20 cellular contexts compared by ENCODE assay signal in genomic region chr17:65061621-65062020, GRCh38. TPM values are rescaled to one million over a fixed set of nuclear protein-coding genes. Genes with fewer than 3 reads are reported as not detected.
DNase-seq lines count a peak whose midpoint lies in the region; ATAC-seq and TF ChIP-seq lines count a peak whose summit lies in the region.
"Had no signal": no experiment of that assay in that cellular context is flagged by ENCODE, and none has a peak within 500 bp of the region (broad histone marks: within the 10 kb centered on the region; RNA-seq: fewer than 3 reads in every experiment).

No MANE protein-coding gene starts in this region.

- peaks cover 42% of the 10 kb centered on the region for H3K4me1 ChIP-seq in left ventricle myocardium inferior
- H3K4me1 ChIP-seq in breast epithelium, result peaks cover 2 to 10% of the 10 kb centered on the region in 2 donors
- H3K4me1 ChIP-seq in transverse colon, result peaks cover 2 to 51% (median 19%) of the 10 kb centered on the region in 4 donors
- H3K4me1 ChIP-seq in trophoblast cell (ENCODE audit: control insufficient read depth in 1 of 2, insufficient read depth in 2 of 2, low read length in 2 of 2), result peaks cover 19 to 26% of the 10 kb centered on the region in 2 experiments
- no peaks in the 10 kb centered on the region for H3K4me1 ChIP-seq in aorta (ENCODE audit: control insufficient read depth in 1 of 2, insufficient read depth in 2 of 2, low read length in 2 of 2)

- H3K9ac ChIP-seq in trophoblast cell (ENCODE audit: low read length), result no peak overlapping the region
- H3K9ac ChIP-seq: BLaER1 had no signal

- 27 to 41% methylated on average over 6 of the region's 6 CpGs for WGBS in transverse colon (ENCODE audit: low coverage in 1 of 2), 2 donors
- no CpG with 5 or more reads among the region's 6 CpGs for WGBS in trophoblast cell (ENCODE audit: extremely low coverage, insufficient coverage, insufficient read length)
- WGBS in aorta, 2 donors, result 44 to 46% methylated on average over 6 of the region's 6 CpGs

- H4K8ac ChIP-seq in trophoblast cell (ENCODE audit: low read depth, low read length), result no peak overlapping the region

- no peak overlapping the region for H3K4ac ChIP-seq in trophoblast cell (ENCODE audit: low read depth, low read length)

- no peak overlapping the region for H2AFZ ChIP-seq in trophoblast cell (ENCODE audit: insufficient read depth, low read length, poor library complexity)

- H3K36me3 ChIP-seq in left ventricle myocardium inferior (no peaks in the 10 kb centered on the region), breast epithelium (no peaks in the 10 kb centered on the region), transverse colon (no peaks in the 10 kb centered on the region), trophoblast cell (ENCODE audit: control insufficient read depth in 1 of 2, insufficient read depth in 2 of 2, low read length in 2 of 2) (no peaks in the 10 kb centered on the region), aorta (ENCODE audit: control insufficient read depth in 1 of 2, insufficient read depth in 2 of 2, low read length in 1 of 2) (no peaks in the 10 kb centered on the region)
- H3K36me3 ChIP-seq: BLaER1 had no signal

- H3K27me3 ChIP-seq in left ventricle myocardium inferior (ENCODE audit: low read depth), result no peaks in the 10 kb centered on the region
- H3K27me3 ChIP-seq in breast epithelium, result no peaks in the 10 kb centered on the region
- no peaks in the 10 kb centered on the region for H3K27me3 ChIP-seq in transverse colon
- H3K27me3 ChIP-seq in trophoblast cell (ENCODE audit: insufficient read depth, low read length), result no peaks in the 10 kb centered on the region
- no peaks in the 10 kb centered on the region for H3K27me3 ChIP-seq in aorta (ENCODE audit: control insufficient read depth in 1 of 2, insufficient read depth in 2 of 2, low read length in 1 of 2)
- H3K27me3 ChIP-seq: BLaER1 had no signal

- peaks cover 31% of the 10 kb centered on the region for H3K79me1 ChIP-seq in trophoblast cell (ENCODE audit: low read length)

- no peak overlapping the region for H4K12ac ChIP-seq in trophoblast cell (ENCODE audit: low read depth, low read length)

- H3K23ac ChIP-seq in trophoblast cell (ENCODE audit: low read length), result no peak overlapping the region

- in situ Hi-C loops in transverse colon (cut with MboI; ENCODE audit: low pct_ligation_motif_present in 1 of 4, low pct_unique_long_range_greater_than_20kb in 1 of 4, low sequenced_read_pairs in 3 of 4), result no loop called here

- no peak overlapping the region for H3K18ac ChIP-seq in trophoblast cell (ENCODE audit: low read length)

- TF ChIP-seq EP300 in transverse colon (IDR thresholded peaks at IDR 0.05; ENCODE audit: low read depth), result no peak

- peak overlapping the region; percentile 66 for H3K27ac ChIP-seq in left ventricle myocardium inferior (replicated peaks)
- H3K27ac ChIP-seq in breast epithelium, result peak overlapping the region; percentile 81 to 86
- H3K27ac ChIP-seq in transverse colon, result peak overlapping the region; percentile 66 to 78 (median 74)
- H3K27ac ChIP-seq in trophoblast cell (ENCODE audit: low read depth, low read length), result no peak overlapping the region
- no peak overlapping the region for H3K27ac ChIP-seq in aorta (ENCODE audit: low read depth in 1 of 2, low read length in 2 of 2)
- H3K27ac ChIP-seq: BLaER1 had no signal

- peaks cover 5% of the 10 kb centered on the region for H3K79me2 ChIP-seq in trophoblast cell (ENCODE audit: control insufficient read depth, insufficient read depth, low read length, poor library complexity)

- no peak overlapping the region for H3K14ac ChIP-seq in trophoblast cell (ENCODE audit: low read length)

- TF ChIP-seq POLR2A in breast epithelium (IDR thresholded peaks at IDR 0.05) (no peak), transverse colon (IDR thresholded peaks at IDR 0.05) (no peak)

- TF ChIP-seq CTCF in left ventricle myocardium inferior (IDR thresholded peaks at IDR 0.05; ENCODE audit: borderline replicate concordance) (no peak), breast epithelium (IDR thresholded peaks at IDR 0.05) (no peak), transverse colon (IDR thresholded peaks at IDR 0.05) (no peak)

- H2AK5ac ChIP-seq in trophoblast cell (ENCODE audit: low read length), result no peak overlapping the region

- no peaks in the 10 kb centered on the region for H3K9me3 ChIP-seq in left ventricle myocardium inferior (replicated peaks)
- no peaks in the 10 kb centered on the region for H3K9me3 ChIP-seq in breast epithelium
- no peaks in the 10 kb centered on the region for H3K9me3 ChIP-seq in transverse colon
- H3K9me3 ChIP-seq in trophoblast cell (ENCODE audit: insufficient read depth, low read depth, low read length), result no peaks in the 10 kb centered on the region
- no peaks in the 10 kb centered on the region for H3K9me3 ChIP-seq in aorta (ENCODE audit: control insufficient read depth, low read length)
- H3K9me3 ChIP-seq: BLaER1 had no signal

- ATAC-seq in left cardiac atrium, result no peak
- ATAC-seq in aorta (ENCODE audit: low FRiP score), result no peak
- ATAC-seq: activated CD8-positive, alpha-beta T cell treated with anti-CD3 and anti-CD28 coated beads, Interleukin-2, amount 10 ng/mL, durations not matched to agents 7 days and 5 days had no signal

- no peak overlapping the region for H2BK12ac ChIP-seq in trophoblast cell (ENCODE audit: low read length)

- H4K91ac ChIP-seq in trophoblast cell (ENCODE audit: low read depth, low read length), result no peak overlapping the region

- DNase-seq in left ventricle myocardium inferior (no peak), left cardiac atrium (no peak), breast epithelium (ENCODE audit: low spot score in 2 of 2) (no peak), midbrain (lab: John Stamatoyannopoulos, UW) (peak; percentile 11), transverse colon (no peak), trophoblast cell (no peak), aorta (no peak)
- no peak for DNase-seq in effector CD8-positive, alpha-beta T cell (lab: John Stamatoyannopoulos, UW)
- DNase-seq: activated B cell treated with CpG ODN at 0.5 μM for 24 hours; activated CD8-positive, alpha-beta T cell treated with anti-CD3 and anti-CD28 coated beads, Interleukin-2, amount 10 ng/mL, durations not matched to agents 7 days and 5 days; activated naive CD4-positive, alpha-beta T cell treated with Interleukin-2 at 50 U/mL for 16 hours; activated T-cell treated with anti-CD3 and anti-CD28 coated beads, Interleukin-2, amount 50 U/mL, for 24 hours; anterior cingulate cortex; effector CD4-positive, alpha-beta T cell; IMR-90; NCI-H146; NCI-H774; occipital lobe; stimulated activated CD4-positive, alpha-beta T cell treated with anti-CD3 and anti-CD28 coated beads, Interleukin-15, amount 100 ng/mL, for 24 hours had no signal

- H2BK120ac ChIP-seq in trophoblast cell (ENCODE audit: insufficient read depth, low read length, poor library complexity), result no peak overlapping the region

- no peak overlapping the region for H2BK5ac ChIP-seq in trophoblast cell (ENCODE audit: low read depth, low read length, poor library complexity)

- H3K4me2 ChIP-seq in trophoblast cell (ENCODE audit: low read length), result no peak overlapping the region
- H3K4me2 ChIP-seq: BLaER1 had no signal

- intact Hi-C loops in left ventricle myocardium inferior (cut with micrococcal nuclease), result no loop called here
- intact Hi-C loops in left cardiac atrium (cut with DNase I), result loop anchor here in 1 of 2 donors (5.0 kb wide), 1 partner anchor 41 kb away; no protein-coding TSS in a partner anchor
- intact Hi-C loops in breast epithelium (cut with DNase I; ENCODE audit: low total_unique reads), result no loop called here
- intact Hi-C loops in transverse colon (cut with DNase I; ENCODE audit: low total_unique reads), result no loop called here
- intact Hi-C loops in aorta (cut with DNase I), result no loop called here

- H3K4me3 ChIP-seq in left ventricle myocardium inferior (no peak overlapping the region), breast epithelium (no peak overlapping the region), transverse colon (no peak overlapping the region), trophoblast cell (ENCODE audit: low read depth, low read length) (no peak overlapping the region), aorta (ENCODE audit: low read length in 2 of 2) (no peak overlapping the region)
- H3K4me3 ChIP-seq: BLaER1 had no signal

RNA-seq across cellular contexts. Expression of gene GNA13, which starts 5.1 kb away (rescaled TPM):
- total RNA-seq in left ventricle myocardium inferior (19.7 TPM), left cardiac atrium (10 to 100 TPM; 24.6 to 25.9 TPM), breast epithelium (10 to 100 TPM; 42.9 to 74.6 (median 47.8) TPM), transverse colon (10 to 100 TPM; 37.8 to 89.4 (median 76.4) TPM), aorta (10 to 100 TPM; 42.2 to 45.5 TPM)
- 86.8 and 89.6 TPM in 2 replicates for polyA plus RNA-seq in trophoblast cell (2013)
- polyA plus RNA-seq in aorta, result 10 to 100 TPM; 13.6 to 26.5 TPM

Comparison
In these comparisons a context has a peak if more than half of its experiments do, and no peak if none do; other contexts are left out.
1. H3K27ac ChIP-seq: peak in left ventricle myocardium inferior (single experiment), breast epithelium (2 of 2) and transverse colon (4 of 4); none in trophoblast cell (single experiment) and aorta (0 of 2).